In the genomic region with DNA sequence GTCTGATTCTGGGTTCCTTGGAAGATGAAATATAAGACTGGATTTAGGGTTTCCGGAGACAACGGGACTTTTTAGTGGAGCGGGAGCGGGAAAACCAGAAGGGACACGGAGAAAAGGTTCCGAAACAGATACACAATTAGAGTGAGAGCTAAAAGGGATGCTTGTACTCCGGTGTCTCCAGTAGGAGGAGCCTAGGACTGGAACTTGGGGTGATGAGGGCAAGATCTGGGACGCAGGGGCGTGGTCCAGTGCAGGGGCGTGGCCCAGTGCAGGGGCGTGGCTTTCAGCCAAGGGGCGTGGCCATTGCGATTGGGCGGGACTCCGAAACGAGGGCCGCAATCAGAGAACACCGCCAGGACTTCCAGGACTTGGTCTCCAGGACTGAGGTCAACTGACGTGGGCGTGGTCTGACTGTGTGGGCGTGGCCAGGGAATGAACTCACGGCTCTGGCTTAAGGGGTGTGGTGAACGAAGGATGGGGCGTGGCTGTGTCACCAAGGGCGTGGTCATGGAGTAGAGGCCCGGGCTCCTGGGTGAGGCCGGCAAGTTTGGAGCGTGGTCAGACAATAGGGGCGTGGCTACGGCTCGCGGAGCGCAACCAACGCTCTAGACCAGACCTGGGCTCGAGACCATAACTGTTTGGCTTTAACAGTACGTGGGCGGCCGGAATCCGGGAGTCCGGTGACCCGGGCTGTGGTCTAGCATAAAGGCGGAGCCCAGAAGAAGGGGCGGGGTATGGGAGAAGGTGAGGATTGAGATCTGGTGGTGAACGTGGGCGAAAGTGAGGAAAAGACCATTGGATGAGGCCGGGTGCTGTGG, we compare ENCODE assay signal across 1 cellular context.
TF ChIP-seq lines count a peak whose summit lies in the region.

Gene DKKL1 (plus strand): TSS at position 613 of the 818 bp plus-strand sequence. CDS start 122 bp downstream, at position 735.

TF ChIP-seq in K562, 482 proteins besides CTCF, POLR2A, EP300 and RAD21 (continued from another document and continues in another):
- TF ChIP-seq RUNX1 (IDR thresholded peaks at IDR 0.05; ENCODE audit: low read depth) (no peak; the same call in 1 of the 2 replicates), SRSF7 (optimal IDR thresholded peaks at IDR 0.05; ENCODE audit: low read depth, low read length) (no peak), MCM2 (IDR thresholded peaks at IDR 0.05; ENCODE audit: low read depth) (no peak), THRA (IDR thresholded peaks at IDR 0.05) (no peak), NR2C2 (CRISPR knock-in tag; IDR thresholded peaks at IDR 0.05) (peak; percentile 42; the same call in 1 of the 2 replicates), NR2C2 (tag; IDR thresholded peaks at IDR 0.05) (peak; percentile 78), SAFB (IDR thresholded peaks at IDR 0.05; ENCODE audit: borderline replicate concordance, low read depth, low read length) (no peak), NCOA1 (IDR thresholded peaks at IDR 0.05; ENCODE audit: low read depth) (no peak), NR2F6 (CRISPR knock-in tag; IDR thresholded peaks at IDR 0.05) (no peak), ZNF75A (CRISPR knock-in tag; IDR thresholded peaks at IDR 0.05) (no peak), SUPT5H (IDR thresholded peaks at IDR 0.05) (peak; percentile 46), KDM1A (IDR thresholded peaks at IDR 0.05) (no peak), SRSF9 (IDR thresholded peaks at IDR 0.05; ENCODE audit: borderline replicate concordance, low read depth, low read length) (no peak), PPARD (CRISPR knock-in tag; IDR thresholded peaks at IDR 0.05) (no peak), DNMT1 (IDR thresholded peaks at IDR 0.05) (no peak), NUFIP1 (IDR thresholded peaks at IDR 0.05; ENCODE audit: partially characterized antibody) (no peak), ADNP (tag; IDR thresholded peaks at IDR 0.05) (no peak), ZC3H11A (IDR thresholded peaks at IDR 0.05; ENCODE audit: low read depth, low read length) (no peak), ZNF764 (CRISPR knock-in tag; IDR thresholded peaks at IDR 0.05; ENCODE audit: low read depth) (no peak), MBD2 (IDR thresholded peaks at IDR 0.05; ENCODE audit: borderline replicate concordance, low read depth) (no peak; the same call in 1 of the 2 replicates), CC2D1A (IDR thresholded peaks at IDR 0.05) (no peak), DACH1 (IDR thresholded peaks at IDR 0.05; ENCODE audit: partially characterized antibody) (no peak), ARID2 (IDR thresholded peaks at IDR 0.05) (no peak), CCNT2 (IDR thresholded peaks at IDR 0.05; ENCODE audit: borderline replicate concordance, extremely low read depth, insufficient read length, low read depth, low read length) (peak; percentile 63), OTX1 (CRISPR knock-in tag; IDR thresholded peaks at IDR 0.05) (no peak), ZKSCAN1 (IDR thresholded peaks at IDR 0.05; ENCODE audit: low read depth, low read length) (peak; percentile 75), ZNF696 (CRISPR knock-in tag; conservative IDR thresholded peaks at IDR 0.05) (no peak), E2F5 (CRISPR knock-in tag; IDR thresholded peaks at IDR 0.05) (no peak), ZBTB2 (IDR thresholded peaks at IDR 0.05) (no peak; the same call in 1 of the 2 replicates), ZNF316 (IDR thresholded peaks at IDR 0.05) (no peak), ZNF699 (CRISPR knock-in tag; IDR thresholded peaks at IDR 0.05; ENCODE audit: insufficient replicate concordance) (no peak), PCBP1 (IDR thresholded peaks at IDR 0.05; ENCODE audit: low read depth, low read length, poor library complexity, severe bottlenecking) (no peak), RBM17 (IDR thresholded peaks at IDR 0.05; ENCODE audit: borderline replicate concordance, low read depth, low read length) (no peak), ZNF707 (CRISPR knock-in tag; conservative IDR thresholded peaks at IDR 0.05) (no peak), KDM5B (IDR thresholded peaks at IDR 0.05; ENCODE audit: insufficient replicate concordance, low read depth, low read length) (no peak), TFAM (CRISPR knock-in tag; conservative IDR thresholded peaks at IDR 0.05) (no peak), NFRKB (IDR thresholded peaks at IDR 0.05; ENCODE audit: low read depth) (no peak), SMARCC2 (IDR thresholded peaks at IDR 0.05; ENCODE audit: low read depth) (no peak), RCOR1 (IDR thresholded peaks at IDR 0.05; ENCODE audit: borderline replicate concordance in 1 of 2, low read depth in 2 of 2, low read length in 2 of 2) (no peak), FOXK2 (conservative IDR thresholded peaks at IDR 0.05 in 1 of 2, IDR thresholded peaks at IDR 0.05 in 1 of 2; ENCODE audit: low read depth in 2 of 2) (peak; percentile 80 to 81), SP2 (IDR thresholded peaks at IDR 0.05; ENCODE audit: extremely low read depth, low read depth, low read length, poor library complexity, severe bottlenecking) (no peak), ZNF280A (IDR thresholded peaks at IDR 0.05; ENCODE audit: low read depth, partially characterized antibody) (no peak), RAD51 (IDR thresholded peaks at IDR 0.05; ENCODE audit: borderline replicate concordance, low read depth) (no peak; the same call in 1 of the 2 replicates), KAT2B (IDR thresholded peaks at IDR 0.05; ENCODE audit: low read depth, low read length) (no peak), BACH1 (tag; IDR thresholded peaks at IDR 0.05) (no peak), ZNF143 (CRISPR knock-in tag; IDR thresholded peaks at IDR 0.05) (0 out of 2 replicates have a peak, but pooled peaks have one; percentile 25), ZNF146 (CRISPR knock-in tag; IDR thresholded peaks at IDR 0.05; ENCODE audit: unreplicated experiment) (no peak), ATF3 (IDR thresholded peaks at IDR 0.05) (peak; percentile 22; the same call in 1 of the 2 replicates), ATF3 (CRISPR knock-in tag; conservative IDR thresholded peaks at IDR 0.05) (no peak), CBFB (CRISPR knock-in tag; IDR thresholded peaks at IDR 0.05) (peak; percentile 85), MTF1 (CRISPR knock-in tag; IDR thresholded peaks at IDR 0.05; ENCODE audit: borderline replicate concordance) (no peak), ETV1 (tag; conservative IDR thresholded peaks at IDR 0.05; ENCODE audit: low read depth) (no peak), E2F4 (CRISPR knock-in tag; IDR thresholded peaks at IDR 0.05; ENCODE audit: low read depth) (no peak), ZNF134 (CRISPR knock-in tag; conservative IDR thresholded peaks at IDR 0.05) (no peak), TARDBP (IDR thresholded peaks at IDR 0.05) (no peak), NCOA6 (IDR thresholded peaks at IDR 0.05) (no peak), PHB2 (IDR thresholded peaks at IDR 0.05; ENCODE audit: low read depth) (no peak), PHF20 (IDR thresholded peaks at IDR 0.05; ENCODE audit: partially characterized antibody) (no peak)
- TF ChIP-seq, protein P1, sequence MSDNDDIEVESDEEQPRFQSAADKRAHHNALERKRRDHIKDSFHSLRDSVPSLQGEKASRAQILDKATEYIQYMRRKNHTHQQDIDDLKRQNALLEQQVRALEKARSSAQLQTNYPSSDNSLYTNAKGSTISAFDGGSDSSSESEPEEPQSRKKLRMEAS (CRISPR knock-in tag; IDR thresholded peaks at IDR 0.05) = peak; percentile 88
- TF ChIP-seq, protein P2, sequence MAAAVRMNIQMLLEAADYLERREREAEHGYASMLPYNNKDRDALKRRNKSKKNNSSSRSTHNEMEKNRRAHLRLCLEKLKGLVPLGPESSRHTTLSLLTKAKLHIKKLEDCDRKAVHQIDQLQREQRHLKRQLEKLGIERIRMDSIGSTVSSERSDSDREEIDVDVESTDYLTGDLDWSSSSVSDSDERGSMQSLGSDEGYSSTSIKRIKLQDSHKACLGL (CRISPR knock-in tag; IDR thresholded peaks at IDR 0.05; ENCODE audit: borderline replicate concordance, poor library complexity, severe bottlenecking) = no peak
- TF ChIP-seq, protein P3, sequence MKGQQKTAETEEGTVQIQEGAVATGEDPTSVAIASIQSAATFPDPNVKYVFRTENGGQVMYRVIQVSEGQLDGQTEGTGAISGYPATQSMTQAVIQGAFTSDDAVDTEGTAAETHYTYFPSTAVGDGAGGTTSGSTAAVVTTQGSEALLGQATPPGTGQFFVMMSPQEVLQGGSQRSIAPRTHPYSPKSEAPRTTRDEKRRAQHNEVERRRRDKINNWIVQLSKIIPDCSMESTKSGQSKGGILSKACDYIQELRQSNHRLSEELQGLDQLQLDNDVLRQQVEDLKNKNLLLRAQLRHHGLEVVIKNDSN (CRISPR knock-in tag; IDR thresholded peaks at IDR 0.05) = no peak; the same call in none of the 2 replicates
- TF ChIP-seq, protein P4, sequence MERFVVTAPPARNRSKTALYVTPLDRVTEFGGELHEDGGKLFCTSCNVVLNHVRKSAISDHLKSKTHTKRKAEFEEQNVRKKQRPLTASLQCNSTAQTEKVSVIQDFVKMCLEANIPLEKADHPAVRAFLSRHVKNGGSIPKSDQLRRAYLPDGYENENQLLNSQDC (CRISPR knock-in tag; IDR thresholded peaks at IDR 0.05) = no peak
- TF ChIP-seq, protein P5, sequence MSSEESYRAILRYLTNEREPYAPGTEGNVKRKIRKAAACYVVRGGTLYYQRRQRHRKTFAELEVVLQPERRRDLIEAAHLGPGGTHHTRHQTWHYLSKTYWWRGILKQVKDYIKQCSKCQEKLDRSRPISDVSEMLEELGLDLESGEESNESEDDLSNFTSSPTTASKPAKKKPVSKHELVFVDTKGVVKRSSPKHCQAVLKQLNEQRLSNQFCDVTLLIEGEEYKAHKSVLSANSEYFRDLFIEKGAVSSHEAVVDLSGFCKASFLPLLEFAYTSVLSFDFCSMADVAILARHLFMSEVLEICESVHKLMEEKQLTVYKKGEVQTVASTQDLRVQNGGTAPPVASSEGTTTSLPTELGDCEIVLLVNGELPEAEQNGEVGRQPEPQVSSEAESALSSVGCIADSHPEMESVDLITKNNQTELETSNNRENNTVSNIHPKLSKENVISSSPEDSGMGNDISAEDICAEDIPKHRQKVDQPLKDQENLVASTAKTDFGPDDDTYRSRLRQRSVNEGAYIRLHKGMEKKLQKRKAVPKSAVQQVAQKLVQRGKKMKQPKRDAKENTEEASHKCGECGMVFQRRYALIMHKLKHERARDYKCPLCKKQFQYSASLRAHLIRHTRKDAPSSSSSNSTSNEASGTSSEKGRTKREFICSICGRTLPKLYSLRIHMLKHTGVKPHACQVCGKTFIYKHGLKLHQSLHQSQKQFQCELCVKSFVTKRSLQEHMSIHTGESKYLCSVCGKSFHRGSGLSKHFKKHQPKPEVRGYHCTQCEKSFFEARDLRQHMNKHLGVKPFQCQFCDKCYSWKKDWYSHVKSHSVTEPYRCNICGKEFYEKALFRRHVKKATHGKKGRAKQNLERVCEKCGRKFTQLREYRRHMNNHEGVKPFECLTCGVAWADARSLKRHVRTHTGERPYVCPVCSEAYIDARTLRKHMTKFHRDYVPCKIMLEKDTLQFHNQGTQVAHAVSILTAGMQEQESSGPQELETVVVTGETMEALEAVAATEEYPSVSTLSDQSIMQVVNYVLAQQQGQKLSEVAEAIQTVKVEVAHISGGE (CRISPR knock-in tag; IDR thresholded peaks at IDR 0.05) = no peak
